Comparison of ENCODE assay signal across 14 cellular contexts in genomic region chr11:128626913-128627665, GRCh38. TPM values are rescaled to one million over a fixed set of nuclear protein-coding genes. Genes with fewer than 3 reads are reported as not detected.
DNase-seq lines count a peak whose midpoint lies in the region; ATAC-seq and TF ChIP-seq lines count a peak whose summit lies in the region.
"Had no signal": no experiment of that assay in that cellular context is flagged by ENCODE, and none has a peak within 500 bp of the region (broad histone marks: within the 10 kb centered on the region; RNA-seq: fewer than 3 reads in every experiment).

No MANE protein-coding gene starts in this region.

- H3K27ac Mint-ChIP-seq in CD4-positive, CD25-positive, alpha-beta regulatory T cell = peak overlapping the region; percentile 97 to 100 (median 97)
- peak overlapping the region; percentile 98 for H3K27ac Mint-ChIP-seq in activated naive CD8-positive, alpha-beta T cell treated with anti-CD3 and anti-CD28 coated beads for 36 hours

- H2AFZ ChIP-seq in parathyroid adenoma = no peak overlapping the region

- H3K36me3 ChIP-seq in CD4-positive, CD25-positive, alpha-beta regulatory T cell (ENCODE audit: control insufficient read depth, insufficient read depth, low read length) = no peaks in the 10 kb centered on the region
- peaks cover 26% of the 10 kb centered on the region for H3K36me3 ChIP-seq in DOHH2 (ENCODE audit: control insufficient read depth, low read length)
- H3K36me3 ChIP-seq in parathyroid adenoma (ENCODE audit: control insufficient read depth, insufficient read depth, low read length) = no peaks in the 10 kb centered on the region
- H3K36me3 ChIP-seq: gastroesophageal sphincter had no signal

- H3K27ac ChIP-seq in CD4-positive, CD25-positive, alpha-beta regulatory T cell (ENCODE audit: insufficient read depth, low read length, poor library complexity, severe bottlenecking) = peak overlapping the region; percentile 87
- peak overlapping the region; percentile 98 for H3K27ac ChIP-seq in DOHH2 (ENCODE audit: low read depth, low read length)
- H3K27ac ChIP-seq in parathyroid adenoma = peak overlapping the region; percentile 19
- H3K27ac ChIP-seq: gastroesophageal sphincter had no signal

- peak overlapping the region; percentile 32 to 88 (median 80) for H3K4me3 Mint-ChIP-seq in CD4-positive, CD25-positive, alpha-beta regulatory T cell
- peak overlapping the region; percentile 71 for H3K4me3 Mint-ChIP-seq in activated naive CD8-positive, alpha-beta T cell treated with anti-CD3 and anti-CD28 coated beads for 36 hours

- H4K20me1 ChIP-seq in DOHH2 (ENCODE audit: control insufficient read depth, insufficient read depth, low read depth, low read length) = no peaks in the 10 kb centered on the region

- no peaks in the 10 kb centered on the region for H3K27me3 ChIP-seq in CD4-positive, CD25-positive, alpha-beta regulatory T cell (ENCODE audit: control insufficient read depth, insufficient read depth, low read length)
- no peaks in the 10 kb centered on the region for H3K27me3 ChIP-seq in DOHH2 (ENCODE audit: control insufficient read depth, low read length)
- H3K27me3 ChIP-seq in parathyroid adenoma (ENCODE audit: control insufficient read depth, insufficient read depth, low read length) = no peaks in the 10 kb centered on the region
- H3K27me3 ChIP-seq: gastroesophageal sphincter had no signal

- no peak for TF ChIP-seq CTCF in DOHH2 (IDR thresholded peaks at IDR 0.05; ENCODE audit: low read depth, low read length, poor library complexity, severe bottlenecking)
- no peak for TF ChIP-seq CTCF in parathyroid adenoma (IDR thresholded peaks at IDR 0.05)

- ATAC-seq in CD4-positive, CD25-positive, alpha-beta regulatory T cell (ENCODE audit: low read depth in 2 of 2) = no peak
- ATAC-seq in GM18873 (IDR thresholded peaks at IDR 0.05; ENCODE audit: low FRiP score, unreplicated experiment) = no peak
- ATAC-seq: gastroesophageal sphincter had no signal

- no peaks in the 10 kb centered on the region for H3K9me3 ChIP-seq in CD4-positive, CD25-positive, alpha-beta regulatory T cell (ENCODE audit: control insufficient read depth in 2 of 2, low read length in 2 of 2)
- no peaks in the 10 kb centered on the region for H3K9me3 ChIP-seq in DOHH2 (ENCODE audit: control insufficient read depth, insufficient read depth, low read length)
- no peaks in the 10 kb centered on the region for H3K9me3 ChIP-seq in parathyroid adenoma (ENCODE audit: control insufficient read depth, low read length)
- H3K9me3 ChIP-seq: gastroesophageal sphincter had no signal

- no peaks in the 10 kb centered on the region for H3K9me3 Mint-ChIP-seq in CD4-positive, CD25-positive, alpha-beta regulatory T cell
- H3K9me3 Mint-ChIP-seq in activated naive CD8-positive, alpha-beta T cell treated with anti-CD3 and anti-CD28 coated beads for 36 hours = no peaks in the 10 kb centered on the region

- peaks cover 43% of the 10 kb centered on the region for H3F3A ChIP-seq in DOHH2 (ENCODE audit: control insufficient read depth, insufficient read depth)

- peaks cover 54 to 99% (median 81%) of the 10 kb centered on the region in 4 donors for H3K4me1 Mint-ChIP-seq in CD4-positive, CD25-positive, alpha-beta regulatory T cell
- peaks cover 93% of the 10 kb centered on the region for H3K4me1 Mint-ChIP-seq in activated naive CD8-positive, alpha-beta T cell treated with anti-CD3 and anti-CD28 coated beads for 36 hours

- peaks cover 89% of the 10 kb centered on the region for H3K4me1 ChIP-seq in CD4-positive, CD25-positive, alpha-beta regulatory T cell (ENCODE audit: control insufficient read depth, insufficient read depth, low read length, poor library complexity, severe bottlenecking)
- H3K4me1 ChIP-seq in DOHH2 (ENCODE audit: control insufficient read depth, low read length) (peaks cover 100% of the 10 kb centered on the region), parathyroid adenoma (peaks cover 3% of the 10 kb centered on the region)

- DNase-seq in CD4-positive, CD25-positive, alpha-beta regulatory T cell = peak in 1 of 3 donors; percentile 30
- no peak for DNase-seq in activated naive CD8-positive, alpha-beta T cell treated with anti-CD3 and anti-CD28 coated beads for 36 hours
- DNase-seq in NCI-H1092 (lab: John Stamatoyannopoulos, UW) (no peak), T-helper 9 cell (no peak)
- DNase-seq: Kasumi-1, midbrain, NCI-H526, RPMI8226, T1000 had no signal

- no peaks in the 10 kb centered on the region for H3K36me3 Mint-ChIP-seq in CD4-positive, CD25-positive, alpha-beta regulatory T cell
- H3K36me3 Mint-ChIP-seq in activated naive CD8-positive, alpha-beta T cell treated with anti-CD3 and anti-CD28 coated beads for 36 hours = peaks cover 2% of the 10 kb centered on the region

- H3K4me2 ChIP-seq in DOHH2 (ENCODE audit: low read length) = peak overlapping the region; percentile 82
- H3K4me2 ChIP-seq in parathyroid adenoma (ENCODE audit: low read length) = no peak overlapping the region

- no peaks in the 10 kb centered on the region for H3K27me3 Mint-ChIP-seq in CD4-positive, CD25-positive, alpha-beta regulatory T cell
- H3K27me3 Mint-ChIP-seq in activated naive CD8-positive, alpha-beta T cell treated with anti-CD3 and anti-CD28 coated beads for 36 hours = no peaks in the 10 kb centered on the region

- no peaks in the 10 kb centered on the region for H3K9me2 ChIP-seq in DOHH2 (replicated peaks; ENCODE audit: control insufficient read depth, low read length)

- peak overlapping the region; percentile 76 for H3K4me3 ChIP-seq in CD4-positive, CD25-positive, alpha-beta regulatory T cell (ENCODE audit: low read depth, low read length)
- H3K4me3 ChIP-seq in DOHH2 (ENCODE audit: low read length) (peak overlapping the region; percentile 62), parathyroid adenoma (ENCODE audit: low read depth, low read length) (no peak overlapping the region)
- H3K4me3 ChIP-seq: gastroesophageal sphincter, GM12878 had no signal

- H3K79me2 ChIP-seq in DOHH2 (ENCODE audit: control insufficient read depth, low read length) (peaks cover 24% of the 10 kb centered on the region), parathyroid adenoma (no peaks in the 10 kb centered on the region)

- H3K9ac ChIP-seq in parathyroid adenoma = no peak overlapping the region

RNA-seq across cellular contexts. Expression of gene ETS1, which starts 39.7 kb away (rescaled TPM):
- total RNA-seq in CD4-positive, CD25-positive, alpha-beta regulatory T cell = 1,033 TPM
- 100 to 1,000 TPM; 489 to 636 (median 541) TPM for polyA plus RNA-seq in CD4-positive, CD25-positive, alpha-beta regulatory T cell
- 100 to 1,000 TPM; 426 to 430 TPM for total RNA-seq in activated naive CD8-positive, alpha-beta T cell treated with anti-CD3 and anti-CD28 coated beads for 36 hours

Comparison
In these comparisons a context has a peak if more than half of its experiments do, and no peak if none do; other contexts are left out.
1. H3K27ac ChIP-seq: peak in every context shown above with its lines; median percentile 98 in DOHH2; 87 in CD4-positive, CD25-positive, alpha-beta regulatory T cell; 19 in parathyroid adenoma.